Comparison of ENCODE assay signal across 26 cellular contexts in genomic region chr7:18396953-18397352, GRCh38.
"Had no signal": no experiment of that assay in that cellular context is flagged by ENCODE, and none has a peak within 500 bp of the region (broad histone marks: within the 10 kb centered on the region; RNA-seq: fewer than 3 reads in every experiment).

No MANE protein-coding gene starts in this region.

- H3K9ac ChIP-seq: SK-N-SH had no signal

- H3K36me3 Mint-ChIP-seq: T-cell had no signal

- H3K4me3 ChIP-seq: MG63 had no signal

- H3K36me3 ChIP-seq: MG63 had no signal

- H3K27ac ChIP-seq: HL-60 had no signal

- DNase-seq: IMR-90, Karpas-422, KG1, MG63, NCI-H1092 treated with DMSO at 0.1 percent for 48 hours, NCI-H1436, NCI-H187, NCI-H2029, NCI-H2081 treated with DMSO at 0.1 percent for 48 hours, NCI-H2171, NCI-H226, NCI-H446, NCI-H510A, NCI-H524 treated with DMSO at 0.1 percent for 48 hours, NCI-H69, NCI-H774, Right ventricle myocardium superior, RPMI8226, SIG-M5, SK-N-SH, SW 1271, T-cell had no signal

- H3K9me3 ChIP-seq: MG63, SK-N-SH had no signal

- H3K27ac Mint-ChIP-seq: T-cell had no signal

- H3K4me2 ChIP-seq: SK-N-SH had no signal

- H3K27me3 ChIP-seq: MG63 had no signal

- H3K9me3 Mint-ChIP-seq: T-cell had no signal

- ATAC-seq: HepG2, T-cell had no signal

- FAIRE-seq: HepG2, HTR-8/SVneo, RCC 7860 had no signal

- H3K4me3 Mint-ChIP-seq: T-cell had no signal
